ENCODE assay signal across 8 cellular contexts in genomic region chr15:81312790-81313543, GRCh38. TPM values are rescaled to one million over a fixed set of nuclear protein-coding genes. Genes with fewer than 3 reads are reported as not detected.
DNase-seq lines count a peak whose midpoint lies in the region; ATAC-seq and TF ChIP-seq lines count a peak whose summit lies in the region.

No MANE protein-coding gene starts in this region.

- DNase-seq in A673 (ENCODE audit: low spot score) (peak; percentile 87), MG63 (peak; percentile 99), chondrocyte (ENCODE audit: low spot score) (no peak), HuH-7 (ENCODE audit: low spot score) (no peak), NCI-H510A (lab: John Stamatoyannopoulos, UW) (no peak), DMS53 (lab: John Stamatoyannopoulos, UW) (no peak)

- no peaks in the 10 kb centered on the region for H3K27me3 ChIP-seq in A673 (replicated peaks; ENCODE audit: insufficient read depth, low read depth, low read length, poor library complexity)
- H3K27me3 ChIP-seq in MG63, result no peaks in the 10 kb centered on the region
- H3K27me3 ChIP-seq in muscle layer of duodenum (ENCODE audit: low read depth, low read length), result no peaks in the 10 kb centered on the region

- no peaks in the 10 kb centered on the region for H3K9me3 Mint-ChIP-seq in chondrocyte (ENCODE audit: low read depth)

- no peak overlapping the region for H3K4me3 Mint-ChIP-seq in chondrocyte (ENCODE audit: unreplicated experiment)

- no peaks in the 10 kb centered on the region for H3K4me1 ChIP-seq in A673 (ENCODE audit: insufficient read depth, low read length, poor library complexity, severe bottlenecking)
- peaks cover 4 to 25% of the 10 kb centered on the region in 2 donors for H3K4me1 ChIP-seq in muscle layer of duodenum (ENCODE audit: control insufficient read depth in 1 of 2, insufficient read depth in 2 of 2, low read length in 2 of 2)

- CTCF ChIA-PET in A673 (lab: Charles Lee), result no interaction called here

- no peak overlapping the region for H3K27ac ChIP-seq in A673 (ENCODE audit: low read depth, low read length, poor library complexity, severe bottlenecking)
- H3K27ac ChIP-seq in muscle layer of duodenum (ENCODE audit: low read length), result peak overlapping the region; percentile 50

- no peaks in the 10 kb centered on the region for H3K27me3 Mint-ChIP-seq in chondrocyte (ENCODE audit: low read depth)

- no TSS peak for BruUV-seq in A673 (replicated peaks; lab: Mats Ljungman, UMichigan)

- H3K36me3 ChIP-seq in A673 (ENCODE audit: insufficient read depth, low read length, poor library complexity, severe bottlenecking), result no peaks in the 10 kb centered on the region
- peaks cover 22% of the 10 kb centered on the region for H3K36me3 ChIP-seq in MG63
- H3K36me3 ChIP-seq in muscle layer of duodenum (ENCODE audit: control insufficient read depth in 1 of 2, insufficient read depth in 2 of 2, low read length in 2 of 2), result peaks cover 23 to 34% of the 10 kb centered on the region in 2 donors

- peaks cover 14% of the 10 kb centered on the region for H3K36me3 Mint-ChIP-seq in chondrocyte (ENCODE audit: low read depth)

- H3K9me3 ChIP-seq in A673 (ENCODE audit: low read depth, low read length, poor library complexity, severe bottlenecking) (no peaks in the 10 kb centered on the region), MG63 (no peaks in the 10 kb centered on the region), muscle layer of duodenum (ENCODE audit: control insufficient read depth in 1 of 2, low read length in 2 of 2) (no peaks in the 10 kb centered on the region)

- POLR2A ChIA-PET in A673 (lab: Charles Lee; ENCODE audit: low non-redundant PET), result no interaction called here

- peak overlapping the region; percentile 89 for H3K27ac Mint-ChIP-seq in chondrocyte (ENCODE audit: unreplicated experiment)

- intact Hi-C loops in A673 (cut with micrococcal nuclease; ENCODE audit: unreplicated experiment), result no loop called here

- H3K4me3 ChIP-seq in A673 (ENCODE audit: low read depth, low read length, poor library complexity, severe bottlenecking), result no peak overlapping the region
- H3K4me3 ChIP-seq in MG63, result no peak overlapping the region
- no peak overlapping the region for H3K4me3 ChIP-seq in muscle layer of duodenum (ENCODE audit: low read depth in 1 of 2, low read length in 2 of 2)

- peaks cover 28% of the 10 kb centered on the region for H3K4me1 Mint-ChIP-seq in chondrocyte (ENCODE audit: low read depth)

- TF ChIP-seq CTCF in A673 (conservative IDR thresholded peaks at IDR 0.05; ENCODE audit: low read depth, low read length), result no peak
- no peak for TF ChIP-seq CTCF in chondrocyte (IDR thresholded peaks at IDR 0.05)

- no peak for ATAC-seq in GM19467 (IDR thresholded peaks at IDR 0.05; ENCODE audit: unreplicated experiment)

RNA-seq across cellular contexts. Expression of gene STARD5, which starts 11.0 kb away (rescaled TPM):
- total RNA-seq in A673 (2021), result 0.54 and 2.1 TPM in 2 replicates
- total RNA-seq in MG63 (2014; rRNA removed; shearing (Covaris generic); ENCODE audit: low replicate concordance), result 0.22 and 3.4 TPM in 2 replicates
- total RNA-seq in chondrocyte, result 2.6 to 5.3 TPM (median 5.0 TPM) in 3 replicates

Comparison
In these comparisons a context has a peak if more than half of its experiments do, and no peak if none do; other contexts are left out.
1. DNase-seq: peak in A673 (single experiment) and MG63 (single experiment); none in chondrocyte (single experiment), HuH-7 (single experiment), NCI-H510A (single experiment) and DMS53 (single experiment).